Comparison of ENCODE assay signal across 20 cellular contexts in genomic region chr3:146128939-146129338, GRCh38. TPM values are rescaled to one million over a fixed set of nuclear protein-coding genes. Genes with fewer than 3 reads are reported as not detected.
"Had no signal": no experiment of that assay in that cellular context is flagged by ENCODE, and none has a peak within 500 bp of the region (broad histone marks: within the 10 kb centered on the region; RNA-seq: fewer than 3 reads in every experiment).

No MANE protein-coding gene starts in this region.

- H3K9me3 ChIP-seq: testis, upper lobe of left lung had no signal

- H3K27ac ChIP-seq: testis, upper lobe of left lung had no signal

- DNase-seq: activated CD4-positive, alpha-beta memory T cell treated with anti-CD3 and anti-CD28 coated beads for 36 hours; activated CD4-positive, alpha-beta T cell treated with anti-CD3 and anti-CD28 coated beads for 4 hours; activated CD4-positive, CD25-positive, alpha-beta regulatory T cell; activated naive CD4-positive, alpha-beta T cell treated with Interleukin-2 at 50 U/mL for 16 hours; activated naive CD8-positive, alpha-beta T cell treated with anti-CD3 and anti-CD28 coated beads for 36 hours; activated T-cell treated with anti-CD3 and anti-CD28 coated beads, Interleukin-2, amount 50 U/mL, for 48 hours; amygdala; dermis blood vessel endothelial cell; effector CD8-positive, alpha-beta T cell; foreskin melanocyte; immature natural killer cell; kidney glomerular epithelial cell; nephron progenitor cell; stimulated activated CD4-positive, alpha-beta T cell treated with anti-CD3 and anti-CD28 coated beads, Interleukin-2, amount 100 ng/mL, for 48 hours; stimulated activated CD8-positive, alpha-beta memory T cell treated with anti-CD3 and anti-CD28 coated beads, Interleukin-4, amount 100 ng/mL, for 48 hours; stimulated activated naive B cell treated with anti-CD40 and anti-IgM and Interleukin-4, amounts not matched to agents 10 μg/mL and 1 μg/mL and 100 μg/mL, for 72 hours; T1000; testis; upper lobe of left lung had no signal

- H3K4me3 ChIP-seq: testis, upper lobe of left lung had no signal

- H3K36me3 ChIP-seq: upper lobe of left lung had no signal

- ATAC-seq: sciatic nerve; stimulated activated naive B cell treated with anti-CD40 and anti-IgM and Interleukin-4, amounts not matched to agents 10 μg/mL and 1 μg/mL and 100 μg/mL, for 72 hours had no signal

- H3K27me3 ChIP-seq: testis, upper lobe of left lung had no signal

- H3K4me1 ChIP-seq: testis, upper lobe of left lung had no signal

RNA-seq across cellular contexts. Expression of gene PLOD2, which starts 32.0 kb away (rescaled TPM):
- polyA plus RNA-seq: immature natural killer cell had no signal
